In genomic region chr2:61018319-61018750, GRCh38 we compare ENCODE assay signal across 8 cellular contexts. TPM values are rescaled to one million over a fixed set of nuclear protein-coding genes. Genes with fewer than 3 reads are reported as not detected.
DNase-seq lines count a peak whose midpoint lies in the region; ATAC-seq and TF ChIP-seq lines count a peak whose summit lies in the region.

No MANE protein-coding gene starts in this region.

- no peak overlapping the region for H4K91ac ChIP-seq in H9 (ENCODE audit: insufficient read length, low read depth, low read length)

- H3K4me3 Mint-ChIP-seq in CD14-positive monocyte = peak overlapping the region; percentile 99
- H3K4me3 Mint-ChIP-seq in H9 = peak overlapping the region; percentile 90 to 100
- peak overlapping the region; percentile 96 for H3K4me3 Mint-ChIP-seq in activated CD4-positive, alpha-beta memory T cell treated with anti-CD3 and anti-CD28 coated beads, Interleukin-2, amount 10 ng/mL, durations not matched to agents 7 days and 5 days

- peaks cover 4% of the 10 kb centered on the region for H3K79me1 ChIP-seq in H9 (ENCODE audit: insufficient read depth, low read depth, low read length, poor library complexity, severe bottlenecking)

- POLR2A ChIA-PET in activated CD4-positive, alpha-beta memory T cell treated with anti-CD3 and anti-CD28 coated beads, Interleukin-2, amount 10 ng/mL, durations not matched to agents 7 days and 5 days (lab: Charles Lee) = interaction anchor here (0.7 to 3.0 kb wide), 6 partner anchors 11 to 520 kb away, joined by 3 to 30 read pairs (median 8); partner anchors contain the start of genes REL and XPO1

- WGBS in H9 (ENCODE audit: extremely low coverage, insufficient read length, low lambda C conversion rate) = no CpG with 5 or more reads among the region's 7 CpGs

- DNase-seq in CD14-positive monocyte (ENCODE audit: low spot score) (no peak), H9 (no peak), NCI-H510A (lab: John Stamatoyannopoulos, UW) (no peak)
- no peak for DNase-seq in activated CD4-positive, alpha-beta memory T cell treated with anti-CD3 and anti-CD28 coated beads, Interleukin-2, amount 10 ng/mL, durations not matched to agents 7 days and 5 days

- H3K4ac ChIP-seq in H9 (ENCODE audit: low read depth, low read length) = no peak overlapping the region

- CTCF ChIA-PET in activated CD4-positive, alpha-beta memory T cell treated with anti-CD3 and anti-CD28 coated beads, Interleukin-2, amount 10 ng/mL, durations not matched to agents 7 days and 5 days (lab: Charles Lee) = interaction anchor here (0.9 kb wide), 1 partner anchor 222 kb away, joined by 3 read pairs; no protein-coding TSS in a partner anchor

- H2BK15ac ChIP-seq in H9 (ENCODE audit: low read depth, low read length) = no peak overlapping the region

- H2BK120ac ChIP-seq in H9 (ENCODE audit: low read depth, low read length, poor library complexity, severe bottlenecking) = no peak overlapping the region

- H3K14ac ChIP-seq in H9 (ENCODE audit: insufficient read depth, low read length) = no peak overlapping the region

- H2BK12ac ChIP-seq in H9 (ENCODE audit: insufficient read length, low read depth, low read length) = no peak overlapping the region

- H3T11ph ChIP-seq in H9 (ENCODE audit: low read length) = no peak overlapping the region

- H3K9me3 Mint-ChIP-seq in CD14-positive monocyte (peaks cover 0 to 4% (median 3%) of the 10 kb centered on the region in 7 donors), H9 (no peaks in the 10 kb centered on the region)
- no peaks in the 10 kb centered on the region for H3K9me3 Mint-ChIP-seq in activated CD4-positive, alpha-beta memory T cell treated with anti-CD3 and anti-CD28 coated beads, Interleukin-2, amount 10 ng/mL, durations not matched to agents 7 days and 5 days

- H3K4me1 ChIP-seq in H9 (ENCODE audit: insufficient read depth, low read length) = no peaks in the 10 kb centered on the region
- peaks cover 8% of the 10 kb centered on the region for H3K4me1 ChIP-seq in stomach smooth muscle (ENCODE audit: control insufficient read depth, insufficient read depth, low read length)

- peaks cover 4% of the 10 kb centered on the region; the same call in 1 of the 2 replicates for H3K79me2 ChIP-seq in H9 (ENCODE audit: insufficient read depth, low read length)

- no peak overlapping the region for H2BK20ac ChIP-seq in H9 (ENCODE audit: low read depth, low read length, poor library complexity, severe bottlenecking)

- H2BK5ac ChIP-seq in H9 (ENCODE audit: insufficient read length, low read length) = no peak overlapping the region

- no peak overlapping the region for H4K5ac ChIP-seq in H9 (ENCODE audit: insufficient read length, low read depth, low read length)

- H3K36me3 Mint-ChIP-seq in CD14-positive monocyte = peaks cover 17 to 20% of the 10 kb centered on the region in 2 donors
- H3K36me3 Mint-ChIP-seq in H9 (ENCODE audit: insufficient read depth in 1 of 3, low read depth in 3 of 3) = peaks cover 7 to 17% (median 14%) of the 10 kb centered on the region in 3 experiments; a peak in 6 of 7 replicates
- H3K36me3 Mint-ChIP-seq in activated CD4-positive, alpha-beta memory T cell treated with anti-CD3 and anti-CD28 coated beads, Interleukin-2, amount 10 ng/mL, durations not matched to agents 7 days and 5 days (ENCODE audit: low read depth) = peaks cover 26% of the 10 kb centered on the region

- peak overlapping the region; percentile 6 for H2AFZ ChIP-seq in H9 (ENCODE audit: low read length)

- H4K8ac ChIP-seq in H9 (replicated peaks; ENCODE audit: insufficient read length, low read depth, low read length) = no peak overlapping the region

- H3K4me2 ChIP-seq in H9 (ENCODE audit: insufficient read depth, insufficient read length, low read length) = peak overlapping the region; percentile 90

- TF ChIP-seq CTCF in CD14-positive monocyte (IDR thresholded peaks at IDR 0.05) (no peak), H9 (conservative IDR thresholded peaks at IDR 0.05) (no peak)

- H3K9me3 ChIP-seq in H9 (ENCODE audit: control insufficient read depth, low read depth, low read length) (no peaks in the 10 kb centered on the region), stomach smooth muscle (ENCODE audit: control insufficient read depth in 2 of 2, low read length in 2 of 2) (peaks cover 0 to 3% of the 10 kb centered on the region in 2 donors)

- peak overlapping the region; percentile 97 for H3K4me3 ChIP-seq in iPS-11a (ENCODE audit: low read depth, low read length)
- H3K4me3 ChIP-seq in stomach smooth muscle (ENCODE audit: low read length in 2 of 2) = peak overlapping the region; percentile 90 to 98

- H3K4me1 Mint-ChIP-seq in CD14-positive monocyte = peaks cover 44% of the 10 kb centered on the region
- H3K4me1 Mint-ChIP-seq in H9 = peaks cover 12 to 20% of the 10 kb centered on the region in 2 experiments
- peaks cover 43% of the 10 kb centered on the region for H3K4me1 Mint-ChIP-seq in activated CD4-positive, alpha-beta memory T cell treated with anti-CD3 and anti-CD28 coated beads, Interleukin-2, amount 10 ng/mL, durations not matched to agents 7 days and 5 days

- no peak overlapping the region for H3K56ac ChIP-seq in H9 (ENCODE audit: insufficient read length, low read depth, low read length)

- H3K23ac ChIP-seq in H9 (ENCODE audit: insufficient read length, low read depth, low read length) = no peak overlapping the region

- intact Hi-C loops in CD14-positive monocyte (cut with micrococcal nuclease) = loop anchor here in 1 of 2 donors (5.0 kb wide), 1 partner anchor 49 kb away; the partner anchor contains the start of gene SANBR

- H4K20me1 ChIP-seq in H9 (ENCODE audit: control insufficient read depth, insufficient read depth, insufficient read length) = no peaks in the 10 kb centered on the region

- H3K9ac ChIP-seq in H9 (ENCODE audit: extremely low read depth, insufficient read length, low read length) = peak overlapping the region; percentile 97
- H3K9ac ChIP-seq in stomach smooth muscle (ENCODE audit: low read length in 2 of 2) = peak overlapping the region; percentile 87 to 95

- H3K27ac ChIP-seq in H9 (ENCODE audit: insufficient read length, low read depth, low read length) (no peak overlapping the region), stomach smooth muscle (ENCODE audit: low read length) (peak overlapping the region; percentile 87)

- H3K27ac Mint-ChIP-seq in CD14-positive monocyte = peak overlapping the region; percentile 88 to 97 (median 93)
- H3K27ac Mint-ChIP-seq in H9 = peak overlapping the region; percentile 99 to 100 (median 99)
- H3K27ac Mint-ChIP-seq in activated CD4-positive, alpha-beta memory T cell treated with anti-CD3 and anti-CD28 coated beads, Interleukin-2, amount 10 ng/mL, durations not matched to agents 7 days and 5 days = peak overlapping the region; percentile 89

- H3K23me2 ChIP-seq in H9 (ENCODE audit: insufficient read length, low read depth, low read length, poor library complexity, severe bottlenecking) = peaks cover 6% of the 10 kb centered on the region

- H3K18ac ChIP-seq in H9 (ENCODE audit: insufficient read length, low read depth, low read length) = no peak overlapping the region

- H3K27me3 ChIP-seq in H9 (ENCODE audit: insufficient read depth, low read length) (no peaks in the 10 kb centered on the region), stomach smooth muscle (ENCODE audit: control insufficient read depth in 1 of 2, insufficient read depth in 2 of 2, low read length in 2 of 2) (no peaks in the 10 kb centered on the region)

- no peaks in the 10 kb centered on the region for H3K27me3 Mint-ChIP-seq in CD14-positive monocyte (ENCODE audit: low read depth in 3 of 3)
- H3K27me3 Mint-ChIP-seq in H9 (ENCODE audit: low read depth) = no peaks in the 10 kb centered on the region
- no peaks in the 10 kb centered on the region for H3K27me3 Mint-ChIP-seq in activated CD4-positive, alpha-beta memory T cell treated with anti-CD3 and anti-CD28 coated beads, Interleukin-2, amount 10 ng/mL, durations not matched to agents 7 days and 5 days

- no peak overlapping the region for H2AK5ac ChIP-seq in H9 (ENCODE audit: insufficient read length, low read length)

- ATAC-seq in HG03280 (IDR thresholded peaks at IDR 0.05; ENCODE audit: unreplicated experiment) (no peak), HG03196 (IDR thresholded peaks at IDR 0.05; ENCODE audit: unreplicated experiment) (no peak)

- H3K36me3 ChIP-seq in stomach smooth muscle (ENCODE audit: control insufficient read depth in 2 of 2, insufficient read depth in 2 of 2, low read length in 2 of 2) = peaks cover 0 to 4% of the 10 kb centered on the region in 2 donors

RNA-seq across cellular contexts. Expression of gene PUS10, which starts 0.3 kb away (rescaled TPM):
- polyA plus RNA-seq in CD14-positive monocyte = 1 to 10 TPM; 2.8 to 3.0 TPM
- 2.3 TPM in 2 replicates for total RNA-seq in H9 (2021)
- total RNA-seq in activated CD4-positive, alpha-beta memory T cell treated with anti-CD3 and anti-CD28 coated beads, Interleukin-2, amount 10 ng/mL, durations not matched to agents 7 days and 5 days = 1 to 10 TPM; 7.3 to 7.5 TPM

RNA-seq across cellular contexts. Expression of gene PEX13, which starts 0.8 kb away (rescaled TPM):
- polyA plus RNA-seq in CD14-positive monocyte = 1 to 10 TPM; 4.8 to 5.7 TPM
- total RNA-seq in H9 (2021) = 22.4 TPM in 2 replicates
- total RNA-seq in activated CD4-positive, alpha-beta memory T cell treated with anti-CD3 and anti-CD28 coated beads, Interleukin-2, amount 10 ng/mL, durations not matched to agents 7 days and 5 days = 10 to 100 TPM; 20.3 to 20.6 TPM

RNA-seq across cellular contexts. Expression of gene SANBR, which starts 47.3 kb away (rescaled TPM):
- 1 to 10 TPM; 1.9 to 3.5 TPM for polyA plus RNA-seq in CD14-positive monocyte
- total RNA-seq in H9 (2021) = 8.9 and 10.1 TPM in 2 replicates
- total RNA-seq in activated CD4-positive, alpha-beta memory T cell treated with anti-CD3 and anti-CD28 coated beads, Interleukin-2, amount 10 ng/mL, durations not matched to agents 7 days and 5 days = 10 to 100 TPM in 1 of 2 experiments, 1 to 10 TPM in 1; 9.9 to 10.8 TPM
